In the genomic region with DNA sequence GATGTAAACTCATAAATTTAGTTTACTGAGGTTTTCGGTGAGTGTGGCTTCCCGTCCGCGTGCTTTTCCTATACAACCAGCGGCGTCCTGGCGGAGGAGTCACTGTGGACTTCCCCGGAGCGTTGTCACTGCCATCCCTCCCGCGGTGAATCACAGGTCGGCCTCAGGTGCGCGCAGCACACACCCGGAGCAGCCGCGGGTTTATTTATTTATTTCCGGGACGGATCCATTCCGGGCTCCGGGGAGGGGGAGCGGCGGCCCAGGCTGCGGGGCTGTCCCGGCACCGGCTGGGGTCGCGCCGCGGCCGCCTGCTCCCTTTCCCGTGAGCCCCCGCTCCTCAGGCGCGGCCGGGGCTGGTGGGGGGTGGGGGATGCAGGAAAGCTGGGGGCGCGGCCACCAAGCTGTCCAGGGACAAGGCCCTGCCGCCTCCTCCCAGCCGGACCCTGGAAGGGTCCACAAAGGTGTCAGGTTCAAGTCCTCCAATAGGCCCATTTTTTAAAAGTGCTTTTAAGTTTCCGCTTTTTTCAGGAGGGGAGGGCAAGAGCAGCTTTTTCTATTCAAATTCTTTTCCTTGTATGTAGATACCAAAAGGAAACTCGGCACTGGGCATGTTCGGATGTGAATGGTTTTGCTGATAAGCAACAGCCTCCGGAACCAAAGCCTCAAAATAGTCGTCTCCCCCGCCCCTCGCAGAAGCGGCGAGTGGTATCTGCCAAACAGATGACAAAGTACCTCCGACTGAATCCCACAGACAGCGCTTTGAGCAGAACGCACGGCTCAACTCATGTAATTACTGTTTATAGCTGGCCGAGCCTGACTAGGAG, we compare ENCODE assay signal across 8 cellular contexts.
A peak's percentile ranks its signal among the peaks of the same experiment; 100 is the strongest.
DNase-seq lines count a peak whose midpoint lies in the region; ATAC-seq and TF ChIP-seq lines count a peak whose summit lies in the region.

No MANE protein-coding gene starts in this region.

- H3K27me3 Mint-ChIP-seq in natural killer cell treated with Interleukin-12 subunit alpha and Interleukin-12 subunit beta and Interleukin-15 and Interleukin-18, amount 100 ng/mL, for 72 hours: no peaks in the 10 kb centered on the region
- no peaks in the 10 kb centered on the region for H3K27me3 Mint-ChIP-seq in stimulated activated memory B cell treated with anti-CD40 and anti-IgM and Interleukin-4, amounts not matched to agents 10 μg/mL and 1 μg/mL and 100 μg/mL, for 72 hours

- no peak for TF ChIP-seq CTCF in GM20000 (IDR thresholded peaks at IDR 0.05; ENCODE audit: extremely low read depth, missing control alignments)
- TF ChIP-seq CTCF in RWPE1 (conservative IDR thresholded peaks at IDR 0.05; ENCODE audit: low read depth): no peak

- H3K27ac Mint-ChIP-seq in natural killer cell treated with Interleukin-12 subunit alpha and Interleukin-12 subunit beta and Interleukin-15 and Interleukin-18, amount 100 ng/mL, for 72 hours: peak overlapping the region; percentile 62 to 97
- H3K27ac Mint-ChIP-seq in stimulated activated memory B cell treated with anti-CD40 and anti-IgM and Interleukin-4, amounts not matched to agents 10 μg/mL and 1 μg/mL and 100 μg/mL, for 72 hours: peak overlapping the region; percentile 95

- H3K27ac ChIP-seq in KOPT-K1 (ENCODE audit: low read depth, low read length, poor library complexity, severe bottlenecking): peak overlapping the region; percentile 73
- peak overlapping the region; percentile 86 for H3K27ac ChIP-seq in RWPE1

- H3K4me1 Mint-ChIP-seq in natural killer cell treated with Interleukin-12 subunit alpha and Interleukin-12 subunit beta and Interleukin-15 and Interleukin-18, amount 100 ng/mL, for 72 hours (ENCODE audit: low read depth in 2 of 2): peaks cover 13 to 19% of the 10 kb centered on the region in 2 donors
- H3K4me1 Mint-ChIP-seq in stimulated activated memory B cell treated with anti-CD40 and anti-IgM and Interleukin-4, amounts not matched to agents 10 μg/mL and 1 μg/mL and 100 μg/mL, for 72 hours: peaks cover 14% of the 10 kb centered on the region

- H3K9me3 ChIP-seq in KOPT-K1 (ENCODE audit: insufficient read depth, low read length, poor library complexity, severe bottlenecking): no peaks in the 10 kb centered on the region

- peak; percentile 87 to 88 for ATAC-seq in natural killer cell treated with Interleukin-12 subunit alpha and Interleukin-12 subunit beta and Interleukin-15 and Interleukin-18, amount 100 ng/mL, for 72 hours
- peak; percentile 93 for ATAC-seq in stimulated activated memory B cell treated with anti-CD40 and anti-IgM and Interleukin-4, amounts not matched to agents 10 μg/mL and 1 μg/mL and 100 μg/mL, for 72 hours

- H3K9me3 Mint-ChIP-seq in natural killer cell treated with Interleukin-12 subunit alpha and Interleukin-12 subunit beta and Interleukin-15 and Interleukin-18, amount 100 ng/mL, for 72 hours: no peaks in the 10 kb centered on the region
- no peaks in the 10 kb centered on the region for H3K9me3 Mint-ChIP-seq in stimulated activated memory B cell treated with anti-CD40 and anti-IgM and Interleukin-4, amounts not matched to agents 10 μg/mL and 1 μg/mL and 100 μg/mL, for 72 hours

- CTCF ChIA-PET in RWPE1 (lab: Yijun Ruan, JAX): interaction anchor here (0.6 to 1.1 kb wide), 4 partner anchors 17 to 158 kb away, joined by 3 to 4 read pairs (median 3); no protein-coding TSS in a partner anchor

- no peaks in the 10 kb centered on the region for H3K36me3 Mint-ChIP-seq in natural killer cell treated with Interleukin-12 subunit alpha and Interleukin-12 subunit beta and Interleukin-15 and Interleukin-18, amount 100 ng/mL, for 72 hours
- peaks cover 4% of the 10 kb centered on the region for H3K36me3 Mint-ChIP-seq in stimulated activated memory B cell treated with anti-CD40 and anti-IgM and Interleukin-4, amounts not matched to agents 10 μg/mL and 1 μg/mL and 100 μg/mL, for 72 hours

- DNase-seq in AML-193 (lab: John Stamatoyannopoulos, UW) (peak; percentile 48 to 68), GM20000 (ENCODE audit: low spot score) (peak; percentile 58), RWPE1 (ENCODE audit: low spot score) (peak; percentile 97), fibroblast of the conjunctiva (ENCODE audit: low read depth) (peak; percentile 61)
- peak; percentile 96 for DNase-seq in activated effector memory CD4-positive, alpha-beta T cell treated with anti-CD3 and anti-CD28 coated beads, Interleukin-2, amount 50 U/mL, for 16 hours
- DNase-seq in natural killer cell treated with Interleukin-12 subunit alpha and Interleukin-12 subunit beta and Interleukin-15 and Interleukin-18, amount 100 ng/mL, for 72 hours (ENCODE audit: low spot score): peak; percentile 86

- POLR2A ChIA-PET in RWPE1 (lab: Yijun Ruan, JAX; ENCODE audit: low non-redundant PET): interaction anchor here (0.6 to 1.3 kb wide), 6 partner anchors 9 to 153 kb away, joined by 3 to 6 read pairs (median 4); no protein-coding TSS in a partner anchor

- peak overlapping the region; percentile 87 for H3K4me3 Mint-ChIP-seq in natural killer cell treated with Interleukin-12 subunit alpha and Interleukin-12 subunit beta and Interleukin-15 and Interleukin-18, amount 100 ng/mL, for 72 hours
- peak overlapping the region; percentile 90 for H3K4me3 Mint-ChIP-seq in stimulated activated memory B cell treated with anti-CD40 and anti-IgM and Interleukin-4, amounts not matched to agents 10 μg/mL and 1 μg/mL and 100 μg/mL, for 72 hours

- H3K36me3 ChIP-seq in KOPT-K1 (ENCODE audit: insufficient read depth, low read length): no peaks in the 10 kb centered on the region

Comparison
In these comparisons a context has a peak if more than half of its experiments do, and no peak if none do; other contexts are left out.
1. Peak in every context shown above with its lines: DNase-seq, ATAC-seq and H3K27ac ChIP-seq.